In genomic region chr11:121328213-121328966, GRCh38 we compare ENCODE assay signal across 11 cellular contexts. TPM values are rescaled to one million over a fixed set of nuclear protein-coding genes. Genes with fewer than 3 reads are reported as not detected.
A peak's percentile ranks its signal among the peaks of the same experiment; 100 is the strongest.
DNase-seq lines count a peak whose midpoint lies in the region; ATAC-seq, FAIRE-seq and TF ChIP-seq lines count a peak whose summit lies in the region.
"Had no signal": no experiment of that assay in that cellular context is flagged by ENCODE, and none has a peak within 500 bp of the region (broad histone marks: within the 10 kb centered on the region; RNA-seq: fewer than 3 reads in every experiment).

No MANE protein-coding gene starts in this region.

- no peak overlapping the region; the same call in 1 of the 2 replicates for H3K18ac ChIP-seq in H1 (ENCODE audit: extremely low read depth, low read length)

- H3K4me3 Mint-ChIP-seq in CD8-positive, alpha-beta T cell = no peak overlapping the region
- H3K4me3 Mint-ChIP-seq in activated CD8-positive, alpha-beta T cell treated with anti-CD3 and anti-CD28 coated beads for 36 hours = no peak overlapping the region
- no peak overlapping the region for H3K4me3 Mint-ChIP-seq in progenitor cell of endocrine pancreas (ENCODE audit: low read depth)
- H3K4me3 Mint-ChIP-seq: brain had no signal

- H3K14ac ChIP-seq in H1 (ENCODE audit: insufficient read length) = no peak overlapping the region

- 90% methylated on average over 15 of the region's 15 CpGs; no CpG with 5 or more reads in 1 of the 2 experiments for WGBS in H1 (ENCODE audit: extremely low coverage in 1 of 2, insufficient coverage in 1 of 2, insufficient read length in 1 of 2, insufficient replicate concordance in 2 of 2, low coverage in 1 of 2, low lambda C conversion rate in 2 of 2, missing lambda C conversion rate in 1 of 2), 2 experiments

- no peaks in the 10 kb centered on the region for H3K36me3 Mint-ChIP-seq in CD8-positive, alpha-beta T cell
- H3K36me3 Mint-ChIP-seq in activated CD8-positive, alpha-beta T cell treated with anti-CD3 and anti-CD28 coated beads for 36 hours (ENCODE audit: low read depth) = no peaks in the 10 kb centered on the region
- H3K36me3 Mint-ChIP-seq in progenitor cell of endocrine pancreas (ENCODE audit: insufficient read depth) = no peaks in the 10 kb centered on the region
- H3K36me3 Mint-ChIP-seq: brain had no signal

- H3K4me2 ChIP-seq in Loucy (ENCODE audit: low read depth, low read length, poor library complexity, severe bottlenecking) = peak overlapping the region; percentile 58
- H3K4me2 ChIP-seq in H1 (ENCODE audit: insufficient read depth in 1 of 2, low read depth in 2 of 2, low read length in 2 of 2) = no peak overlapping the region

- peak overlapping the region; percentile 8 for H3K4me3 ChIP-seq in CD8-positive, alpha-beta T cell (ENCODE audit: low read depth, low read length)
- H3K4me3 ChIP-seq in Loucy (ENCODE audit: low read length, poor library complexity, severe bottlenecking) (peak overlapping the region; percentile 37), H1 (ENCODE audit: extremely low read depth in 1 of 4, insufficient read depth in 2 of 4, low read depth in 3 of 4, low read length in 4 of 4) (no peak overlapping the region), breast epithelium (no peak overlapping the region)

- H4K5ac ChIP-seq in H1 (ENCODE audit: insufficient read length, low read depth, low read length) = no peak overlapping the region

- H3K79me2 ChIP-seq in Loucy (ENCODE audit: insufficient read depth, low read length) (no peaks in the 10 kb centered on the region), H1 (ENCODE audit: control insufficient read depth in 1 of 2, insufficient read depth in 2 of 2, low read length in 2 of 2) (no peaks in the 10 kb centered on the region)

- peak overlapping the region; percentile 20; the same call in 1 of the 2 replicates for H2AFZ ChIP-seq in Loucy (ENCODE audit: low read length)
- peak overlapping the region; percentile 68; the same call in 1 of the 2 replicates for H2AFZ ChIP-seq in H1 (ENCODE audit: low read length)

- TF ChIP-seq POLR2A in H1 (IDR thresholded peaks at IDR 0.05; ENCODE audit: control extremely low read depth in 1 of 2, low read depth in 2 of 2, low read length in 2 of 2) (no peak), breast epithelium (IDR thresholded peaks at IDR 0.05) (no peak)

- FAIRE-seq in H1 (lab: Jason Lieb, UNC) = no peak

- H3K9ac ChIP-seq in Loucy (ENCODE audit: low read depth, low read length, poor library complexity, severe bottlenecking) (no peak overlapping the region), H1 (replicated peaks in 1 of 4; ENCODE audit: extremely low read depth in 1 of 4, low read depth in 3 of 4, low read length in 3 of 4) (no peak overlapping the region)

- no peak overlapping the region for H2BK120ac ChIP-seq in H1 (replicated peaks; ENCODE audit: low read depth, low read length)

- peaks cover 23% of the 10 kb centered on the region for H3K4me1 ChIP-seq in CD8-positive, alpha-beta T cell (ENCODE audit: insufficient read depth, low read length)
- H3K4me1 ChIP-seq in Loucy (ENCODE audit: insufficient read depth, low read length, poor library complexity, severe bottlenecking) = peaks cover 20% of the 10 kb centered on the region
- H3K4me1 ChIP-seq in H1 (replicated peaks in 1 of 4; ENCODE audit: control insufficient read depth in 3 of 4, insufficient read depth in 4 of 4, low read length in 3 of 4) = peaks cover 0 to 3% (median 1%) of the 10 kb centered on the region in 4 experiments; a peak in 2 of 7 replicates
- H3K4me1 ChIP-seq in breast epithelium = no peaks in the 10 kb centered on the region

- no peak overlapping the region for H3K27ac Mint-ChIP-seq in CD8-positive, alpha-beta T cell
- no peak overlapping the region for H3K27ac Mint-ChIP-seq in activated CD8-positive, alpha-beta T cell treated with anti-CD3 and anti-CD28 coated beads for 36 hours
- H3K27ac Mint-ChIP-seq in progenitor cell of endocrine pancreas = no peak overlapping the region
- H3K27ac Mint-ChIP-seq: brain had no signal

- H3K36me3 ChIP-seq in CD8-positive, alpha-beta T cell (ENCODE audit: insufficient read depth, low read length) = no peaks in the 10 kb centered on the region
- H3K36me3 ChIP-seq in Loucy (ENCODE audit: insufficient read depth, low read length) = no peaks in the 10 kb centered on the region
- no peaks in the 10 kb centered on the region for H3K36me3 ChIP-seq in H1 (ENCODE audit: control insufficient read depth in 2 of 4, insufficient read depth in 4 of 4, low read length in 3 of 4)
- no peaks in the 10 kb centered on the region for H3K36me3 ChIP-seq in breast epithelium

- H3K9me3 Mint-ChIP-seq in CD8-positive, alpha-beta T cell = no peaks in the 10 kb centered on the region
- H3K9me3 Mint-ChIP-seq in activated CD8-positive, alpha-beta T cell treated with anti-CD3 and anti-CD28 coated beads for 36 hours = no peaks in the 10 kb centered on the region
- H3K9me3 Mint-ChIP-seq in progenitor cell of endocrine pancreas (ENCODE audit: low read depth) = peaks cover 3% of the 10 kb centered on the region

- no peaks in the 10 kb centered on the region for H3K27me3 Mint-ChIP-seq in CD8-positive, alpha-beta T cell (ENCODE audit: low read depth)
- no peaks in the 10 kb centered on the region for H3K27me3 Mint-ChIP-seq in activated CD8-positive, alpha-beta T cell treated with anti-CD3 and anti-CD28 coated beads for 36 hours
- peaks cover 3% of the 10 kb centered on the region for H3K27me3 Mint-ChIP-seq in progenitor cell of endocrine pancreas

- no peak for TF ChIP-seq CTCF in CD8-positive, alpha-beta T cell (IDR thresholded peaks at IDR 0.05)
- TF ChIP-seq CTCF in Loucy (conservative IDR thresholded peaks at IDR 0.05; ENCODE audit: low read length) = no peak
- no peak for TF ChIP-seq CTCF in activated CD8-positive, alpha-beta T cell treated with anti-CD3 and anti-CD28 coated beads for 36 hours (IDR thresholded peaks at IDR 0.05)
- no peak for TF ChIP-seq CTCF in H1 (IDR thresholded peaks at IDR 0.05; ENCODE audit: control extremely low read depth in 1 of 3, insufficient read depth in 1 of 3, low read depth in 1 of 3, low read length in 3 of 3)
- no peak for TF ChIP-seq CTCF in progenitor cell of endocrine pancreas (IDR thresholded peaks at IDR 0.05; ENCODE audit: unreplicated experiment)
- TF ChIP-seq CTCF in breast epithelium (IDR thresholded peaks at IDR 0.05) = no peak

- no peak overlapping the region for H2AK5ac ChIP-seq in H1 (ENCODE audit: low read depth, low read length)

- POLR2A ChIA-PET in CD8-positive, alpha-beta T cell (lab: Charles Lee) = interaction anchor here (0.8 to 2.4 kb wide), 3 partner anchors 36 to 135 kb away, joined by 3 to 14 read pairs (median 3); partner anchors contain the start of gene SC5D
- POLR2A ChIA-PET in activated CD8-positive, alpha-beta T cell treated with anti-CD3 and anti-CD28 coated beads for 36 hours (lab: Charles Lee) = no interaction called here
- POLR2A ChIA-PET in H1 (lab: Charles Lee; ENCODE audit: partially characterized antibody) = no interaction called here

- H4K20me1 ChIP-seq in Loucy (ENCODE audit: insufficient read depth, low read length, poor library complexity, severe bottlenecking) (no peaks in the 10 kb centered on the region), H1 (replicated peaks in 1 of 2; ENCODE audit: control insufficient read depth in 1 of 2, insufficient read depth in 2 of 2, low read length in 2 of 2) (no peaks in the 10 kb centered on the region)

- no peak overlapping the region for H3K27ac ChIP-seq in CD8-positive, alpha-beta T cell (ENCODE audit: low read depth, low read length)
- no peak overlapping the region for H3K27ac ChIP-seq in H1 (ENCODE audit: low read depth, low read length)
- no peak overlapping the region for H3K27ac ChIP-seq in breast epithelium

- intact Hi-C loops in CD8-positive, alpha-beta T cell (cut with DNase I, micrococcal nuclease) = loop anchor here (5.0 kb wide), 2 partner anchors 39 to 94 kb away; no protein-coding TSS in a partner anchor
- intact Hi-C loops in activated CD8-positive, alpha-beta T cell treated with anti-CD3 and anti-CD28 coated beads for 36 hours (cut with micrococcal nuclease) = loop anchor here (5.0 to 10.0 kb wide), 2 partner anchors 94 to 126 kb away; partner anchors contain the start of genes SORL1 and SORL1-AS1
- intact Hi-C loops in breast epithelium (cut with DNase I; ENCODE audit: low total_unique reads) = no loop called here

- H2BK15ac ChIP-seq in H1 (ENCODE audit: low read length) = peak overlapping the region; percentile 25; the same call in 1 of the 2 replicates

- H3K79me1 ChIP-seq in H1 (ENCODE audit: low read depth, low read length) = no peaks in the 10 kb centered on the region

- H3K23me2 ChIP-seq in H1 (ENCODE audit: low read depth, low read length) = peaks cover 4% of the 10 kb centered on the region; the same call in 1 of the 2 replicates

- no peak for TF ChIP-seq EP300 in H1 (IDR thresholded peaks at IDR 0.05; ENCODE audit: borderline replicate concordance in 1 of 2, low read depth in 2 of 2, low read length in 2 of 2)

- CTCF ChIA-PET in CD8-positive, alpha-beta T cell (lab: Charles Lee) = interaction anchor here (1.1 to 1.7 kb wide), 2 partner anchors 9 to 10 kb away, joined by 3 to 5 read pairs; no protein-coding TSS in a partner anchor
- CTCF ChIA-PET in activated CD8-positive, alpha-beta T cell treated with anti-CD3 and anti-CD28 coated beads for 36 hours (lab: Charles Lee) = interaction anchor here (1.2 to 3.8 kb wide), 3 partner anchors 12 to 263 kb away, joined by 3 to 10 read pairs (median 3); no protein-coding TSS in a partner anchor
- CTCF ChIA-PET in H1 (lab: Charles Lee; ENCODE audit: partially characterized antibody) = interaction anchor here (0.6 to 1.3 kb wide), 3 partner anchors 39 to 267 kb away, joined by 3 to 4 read pairs (median 3); no protein-coding TSS in a partner anchor

- no peak overlapping the region for H2BK5ac ChIP-seq in H1 (ENCODE audit: low read depth, low read length)

- no peak overlapping the region for H4K8ac ChIP-seq in H1 (ENCODE audit: extremely low read depth, insufficient read depth, low read length)

- TF ChIP-seq RAD21 in H1 (IDR thresholded peaks at IDR 0.05 in 1 of 2, conservative IDR thresholded peaks at IDR 0.05 in 1 of 2; ENCODE audit: low read depth in 2 of 2, low read length in 2 of 2) = no peak

- no peak overlapping the region for H2BK20ac ChIP-seq in H1 (ENCODE audit: low read length)

- H3K27me3 ChIP-seq in CD8-positive, alpha-beta T cell (ENCODE audit: insufficient read depth, low read length) = no peaks in the 10 kb centered on the region
- H3K27me3 ChIP-seq in Loucy (ENCODE audit: insufficient read depth, low read length, poor library complexity, severe bottlenecking) (peaks cover 12% of the 10 kb centered on the region), H1 (replicated peaks in 1 of 4; ENCODE audit: control insufficient read depth in 3 of 4, extremely low read depth in 1 of 4, insufficient read depth in 3 of 4, low read length in 3 of 4) (no peaks in the 10 kb centered on the region; a peak in 1 of 7 replicates), breast epithelium (no peaks in the 10 kb centered on the region)

- H2BK12ac ChIP-seq in H1 (ENCODE audit: low read depth, low read length) = no peak overlapping the region; the same call in 1 of the 2 replicates

- H3K23ac ChIP-seq in H1 (ENCODE audit: insufficient read length) = no peak overlapping the region

- H3K9me3 ChIP-seq in CD8-positive, alpha-beta T cell (ENCODE audit: low read length) = no peaks in the 10 kb centered on the region
- H3K9me3 ChIP-seq in Loucy (ENCODE audit: insufficient read depth, low read depth, low read length) = no peaks in the 10 kb centered on the region
- H3K9me3 ChIP-seq in H1 (ENCODE audit: insufficient read depth in 2 of 2, low read depth in 1 of 2, low read length in 1 of 2) = no peaks in the 10 kb centered on the region
- H3K9me3 ChIP-seq in breast epithelium = no peaks in the 10 kb centered on the region

- H3K4me1 Mint-ChIP-seq in CD8-positive, alpha-beta T cell (ENCODE audit: low read depth) = peaks cover 2% of the 10 kb centered on the region
- no peaks in the 10 kb centered on the region for H3K4me1 Mint-ChIP-seq in activated CD8-positive, alpha-beta T cell treated with anti-CD3 and anti-CD28 coated beads for 36 hours (ENCODE audit: low read depth)
- no peaks in the 10 kb centered on the region for H3K4me1 Mint-ChIP-seq in progenitor cell of endocrine pancreas (ENCODE audit: low read depth)
- H3K4me1 Mint-ChIP-seq: brain had no signal

- peak in 6 of 7 experiments; percentile 18 to 70 (median 31) for DNase-seq in CD8-positive, alpha-beta T cell
- DNase-seq in activated CD8-positive, alpha-beta T cell treated with anti-CD3 and anti-CD28 coated beads for 36 hours = peak; percentile 56
- DNase-seq in H1 (ENCODE audit: low read depth in 1 of 2, low spot score in 2 of 2) (no peak), progenitor cell of endocrine pancreas (ENCODE audit: low spot score, unreplicated experiment) (no peak), SW480 (ENCODE audit: low spot score) (no peak), breast epithelium (ENCODE audit: low spot score in 2 of 2) (no peak), NCI-H146 (lab: John Stamatoyannopoulos, UW) (no peak)
- DNase-seq: activated CD4-positive, CD25-positive, alpha-beta regulatory T cell; NCI-H1694 treated with DMSO at 0.1 percent for 48 hours had no signal

- no peak overlapping the region for H4K91ac ChIP-seq in H1 (replicated peaks; ENCODE audit: insufficient read length, low read length)

- peak; percentile 77 for ATAC-seq in CD8-positive, alpha-beta T cell
- ATAC-seq in activated CD8-positive, alpha-beta T cell treated with anti-CD3 and anti-CD28 coated beads for 36 hours = peak; percentile 75

- H3K56ac ChIP-seq in H1 (replicated peaks; ENCODE audit: insufficient read length, low read depth, low read length) = no peak overlapping the region

- no peaks in the 10 kb centered on the region for H3K9me2 ChIP-seq in Loucy (replicated peaks; ENCODE audit: low read depth, low read length)

- peaks cover 5% of the 10 kb centered on the region; the same call in 1 of the 2 replicates for H3F3A ChIP-seq in Loucy (ENCODE audit: low read depth)

- H3K4ac ChIP-seq in H1 (replicated peaks; ENCODE audit: insufficient read length, low read depth, low read length) = no peak overlapping the region

RNA-seq across cellular contexts. Expression of gene SC5D, which starts 35.8 kb away (rescaled TPM):
- total RNA-seq in CD8-positive, alpha-beta T cell = 10 to 100 TPM; 69.2 to 70.1 TPM
- total RNA-seq in activated CD8-positive, alpha-beta T cell treated with anti-CD3 and anti-CD28 coated beads for 36 hours = 10 to 100 TPM; 18.2 to 20.5 TPM
- 71.4 and 73.9 TPM in 2 replicates for total RNA-seq in H1 (2021; fragmentation: NEBNext Ultra II Directional; extraction: Animal tissue kit (Norgen Biotek cat#: 25700))
- polyA plus RNA-seq in H1 (2011; rRNA removed) = 44.7 and 90.3 TPM in 2 replicates
- polyA plus RNA-seq in H1 (2011; cell fraction: cytosol; rRNA removed) = 75.4 TPM
- 92.3 TPM for polyA plus RNA-seq in H1 (2011; cell fraction: nucleus; rRNA removed)
- polyA plus RNA-seq in H1 (2012, experiment 1 of 2) = 69.2 to 167 TPM (median 86.3 TPM) in 4 replicates
- 14.1 TPM for polyA plus RNA-seq in H1 (2012, experiment 2 of 2)
- 208 TPM for polyA plus RNA-seq in H1 (2013, experiment 1 of 2)
- polyA plus RNA-seq in H1 (2013, experiment 2 of 2) = 224 TPM
- 183 and 296 TPM in 2 replicates for polyA minus RNA-seq in H1 (2011; rRNA and poly(A)+ RNA removed)
- 105 TPM for polyA minus RNA-seq in H1 (2011; cell fraction: cytosol; rRNA and poly(A)+ RNA removed)
- polyA minus RNA-seq in H1 (2011; cell fraction: nucleus; rRNA and poly(A)+ RNA removed) = 174 TPM
- 58.7 and 63.5 TPM in 2 replicates for total RNA-seq in progenitor cell of endocrine pancreas
- 10 to 100 TPM; 25.8 to 54.7 (median 51.5) TPM for total RNA-seq in breast epithelium

Comparison
In these comparisons a context has a peak if more than half of its experiments do, and no peak if none do; other contexts are left out.
1. DNase-seq: peak in CD8-positive, alpha-beta T cell (6 of 7) and activated CD8-positive, alpha-beta T cell treated with anti-CD3 and anti-CD28 coated beads for 36 hours (single experiment); none in H1 (0 of 2), progenitor cell of endocrine pancreas (single experiment), SW480 (single experiment), breast epithelium (0 of 2) and NCI-H146 (single experiment).
2. H3K4me3 ChIP-seq: peak in CD8-positive, alpha-beta T cell (single experiment) and Loucy (single experiment); none in H1 (0 of 4) and breast epithelium (0 of 3).